Comparison of ENCODE assay signal across 19 cellular contexts in the genomic region with DNA sequence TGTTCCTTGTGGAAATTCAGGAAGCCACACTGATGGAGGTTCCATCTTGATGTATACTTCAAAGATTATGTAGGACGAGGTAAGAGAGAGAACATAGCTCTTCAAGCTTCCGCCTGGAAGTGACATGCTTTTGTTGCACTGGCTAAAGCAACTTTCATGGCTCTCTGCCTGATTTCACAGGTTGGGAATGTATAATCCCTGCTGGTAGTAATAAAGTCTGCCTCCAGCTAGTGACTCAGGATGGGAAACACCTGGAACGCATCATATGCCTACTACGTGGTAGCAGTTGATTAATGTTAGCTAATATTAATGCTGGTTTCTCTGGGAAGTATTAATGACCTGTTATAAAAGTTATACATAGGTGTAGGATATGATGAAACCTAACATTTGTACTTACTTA.
DNase-seq lines count a peak whose midpoint lies in the region; FAIRE-seq and TF ChIP-seq lines count a peak whose summit lies in the region.
"Had no signal": no experiment of that assay in that cellular context is flagged by ENCODE, and none has a peak within 500 bp of the region (broad histone marks: within the 10 kb centered on the region; RNA-seq: fewer than 3 reads in every experiment).

No MANE protein-coding gene starts in this region.

- WGBS in transverse colon (ENCODE audit: low coverage in 1 of 2), 2 donors: 60 to 66% methylated on average over 4 of the region's 4 CpGs
- WGBS in ovary, 3 donors: 50 to 65% (median 63%) methylated on average over 4 of the region's 4 CpGs

- intact Hi-C loops in transverse colon (cut with DNase I; ENCODE audit: low total_unique reads) (no loop called here), ovary (cut with DNase I) (no loop called here)

- no peaks in the 10 kb centered on the region for H3K9me3 ChIP-seq in astrocyte (ENCODE audit: insufficient read depth, low read depth, low read length)
- no peaks in the 10 kb centered on the region for H3K9me3 ChIP-seq in transverse colon
- H3K9me3 ChIP-seq in ovary: no peaks in the 10 kb centered on the region

- DNase-seq in NCI-H82 (lab: John Stamatoyannopoulos, UW) (peak; percentile 81), NCI-H82 treated with DMSO at 0.1 percent for 48 hours (lab: John Stamatoyannopoulos, UW; ENCODE audit: unreplicated experiment) (no peak), astrocyte (ENCODE audit: low read depth) (peak; percentile 83), foreskin fibroblast (peak; percentile 74 to 91), transverse colon (no peak), ovary (no peak), NCI-H526 (lab: John Stamatoyannopoulos, UW) (no peak)
- no peak for DNase-seq in stimulated activated CD4-positive, alpha-beta T cell treated with anti-CD3 and anti-CD28 coated beads, Interleukin-2, amount 100 ng/mL, for 48 hours
- DNase-seq: activated CD4-positive, alpha-beta T cell treated with anti-CD3 and anti-CD28 coated beads for 36 hours; anterior cingulate cortex; DMS53; hypothalamus; NCI-H1930; nucleus accumbens; SW 1271 had no signal

- H3K4me1 ChIP-seq in astrocyte (ENCODE audit: insufficient read depth, low read length) (peaks cover 13% of the 10 kb centered on the region), transverse colon (peaks cover 0 to 6% (median 0%) of the 10 kb centered on the region in 4 donors), ovary (ENCODE audit: insufficient read depth) (peaks cover 5% of the 10 kb centered on the region)

- no peak for TF ChIP-seq POLR2A in transverse colon (IDR thresholded peaks at IDR 0.05)
- TF ChIP-seq POLR2A in ovary (IDR thresholded peaks at IDR 0.05): no peak

- no peak overlapping the region for H3K4me3 Mint-ChIP-seq in astrocyte (ENCODE audit: unreplicated experiment)
- H3K4me3 Mint-ChIP-seq: activated CD4-positive, alpha-beta T cell treated with anti-CD3 and anti-CD28 coated beads for 36 hours; activated T-helper 1 cell treated with anti-CD3 and anti-CD28 coated beads, Interleukin-12 subunit alpha, Interleukin-12 subunit beta, Interleukin-2, Interleukin-4 antibody, amounts not matched to agents 30 ng/mL and 10 ng/mL and 1 ng/mL, durations not matched to agents 14 hours and 24 hours and 36 hours; type B pancreatic cell had no signal

- peak overlapping the region; percentile 23 for H3K27ac Mint-ChIP-seq in astrocyte (ENCODE audit: unreplicated experiment)
- H3K27ac Mint-ChIP-seq: activated CD4-positive, alpha-beta T cell treated with anti-CD3 and anti-CD28 coated beads for 36 hours; activated T-helper 1 cell treated with anti-CD3 and anti-CD28 coated beads, Interleukin-12 subunit alpha, Interleukin-12 subunit beta, Interleukin-2, Interleukin-4 antibody, amounts not matched to agents 30 ng/mL and 10 ng/mL and 1 ng/mL, durations not matched to agents 14 hours and 24 hours and 36 hours; type B pancreatic cell had no signal

- no peaks in the 10 kb centered on the region for H3K9me3 Mint-ChIP-seq in astrocyte (ENCODE audit: unreplicated experiment)
- H3K9me3 Mint-ChIP-seq: type B pancreatic cell had no signal

- no peak for TF ChIP-seq CTCF in astrocyte (IDR thresholded peaks at IDR 0.05; ENCODE audit: insufficient read depth, low read depth, low read length)
- no peak for TF ChIP-seq CTCF in foreskin fibroblast (IDR thresholded peaks at IDR 0.05; ENCODE audit: low read depth, low read length)
- no peak for TF ChIP-seq CTCF in transverse colon (IDR thresholded peaks at IDR 0.05)
- no peak for TF ChIP-seq CTCF in ovary (IDR thresholded peaks at IDR 0.05)

- peak overlapping the region; percentile 29 for H3K4me2 ChIP-seq in astrocyte (ENCODE audit: low read length)

- peaks cover 2% of the 10 kb centered on the region for H3K4me1 Mint-ChIP-seq in astrocyte (ENCODE audit: low read depth, unreplicated experiment)

- FAIRE-seq in astrocyte (lab: Jason Lieb, UNC): peak; percentile 13
- FAIRE-seq: A204.1 had no signal

- H3K4me3 ChIP-seq in astrocyte (ENCODE audit: insufficient read depth, low read depth, low read length): no peak overlapping the region
- H3K4me3 ChIP-seq in foreskin fibroblast (ENCODE audit: low read depth in 1 of 2, low read length in 2 of 2): no peak overlapping the region
- H3K4me3 ChIP-seq in transverse colon: no peak overlapping the region
- no peak overlapping the region for H3K4me3 ChIP-seq in ovary
- H3K4me3 ChIP-seq: lung had no signal

- H3K36me3 Mint-ChIP-seq in astrocyte (ENCODE audit: low read depth, unreplicated experiment): peaks cover 1% of the 10 kb centered on the region
- H3K36me3 Mint-ChIP-seq: type B pancreatic cell had no signal

- H3K9ac ChIP-seq in astrocyte (ENCODE audit: low read length): no peak overlapping the region

- no peaks in the 10 kb centered on the region for H3K27me3 Mint-ChIP-seq in astrocyte (ENCODE audit: low read depth, unreplicated experiment)
- H3K27me3 Mint-ChIP-seq: activated CD4-positive, alpha-beta T cell treated with anti-CD3 and anti-CD28 coated beads for 36 hours; type B pancreatic cell had no signal

- H3K36me3 ChIP-seq in astrocyte (ENCODE audit: insufficient read depth, low read length) (no peaks in the 10 kb centered on the region), transverse colon (no peaks in the 10 kb centered on the region), ovary (no peaks in the 10 kb centered on the region)

- H2AFZ ChIP-seq in astrocyte (ENCODE audit: low read depth, low read length): no peak overlapping the region

- no peaks in the 10 kb centered on the region for H4K20me1 ChIP-seq in astrocyte (ENCODE audit: insufficient read depth, low read length)

- H3K27ac ChIP-seq in astrocyte (ENCODE audit: low read depth, low read length) (no peak overlapping the region), transverse colon (peak overlapping the region in 1 of 4 donors; percentile 5), ovary (no peak overlapping the region)

- TF ChIP-seq EP300 in transverse colon (IDR thresholded peaks at IDR 0.05; ENCODE audit: low read depth): peak; percentile 21
- TF ChIP-seq EP300 in ovary (IDR thresholded peaks at IDR 0.05): no peak

- H3K27me3 ChIP-seq in astrocyte (ENCODE audit: insufficient read depth, low read length) (no peaks in the 10 kb centered on the region), transverse colon (no peaks in the 10 kb centered on the region), ovary (no peaks in the 10 kb centered on the region)

- in situ Hi-C loops in transverse colon (cut with MboI; ENCODE audit: low pct_ligation_motif_present in 1 of 4, low pct_unique_long_range_greater_than_20kb in 1 of 4, low sequenced_read_pairs in 3 of 4): no loop called here

- H3K79me2 ChIP-seq in astrocyte (ENCODE audit: insufficient read depth, low read length): no peaks in the 10 kb centered on the region

Comparison
In these comparisons a context has a peak if more than half of its experiments do, and no peak if none do; other contexts are left out.
1. DNase-seq: peak in NCI-H82 (single experiment), astrocyte (single experiment) and foreskin fibroblast (2 of 2); none in NCI-H82 treated with DMSO at 0.1 percent for 48 hours (single experiment), transverse colon (single experiment), ovary (0 of 5), NCI-H526 (0 of 2) and stimulated activated CD4-positive, alpha-beta T cell treated with anti-CD3 and anti-CD28 coated beads, Interleukin-2, amount 100 ng/mL, for 48 hours (0 of 2).